In genomic region chr2:144659731-144660275, GRCh38 we compare ENCODE assay signal across 8 cellular contexts.
DNase-seq lines count a peak whose midpoint lies in the region; ATAC-seq lines count a peak whose summit lies in the region.

No MANE protein-coding gene starts in this region.

- H3K27ac Mint-ChIP-seq in T-cell = no peak overlapping the region
- peak overlapping the region; percentile 94 to 95 for H3K27ac Mint-ChIP-seq in effector memory CD8-positive, alpha-beta T cell
- no peak overlapping the region for H3K27ac Mint-ChIP-seq in activated naive CD4-positive, alpha-beta T cell treated with anti-CD3 and anti-CD28 coated beads, Interleukin-2, amount 10 ng/mL, durations not matched to agents 7 days and 5 days

- DNase-seq in T-cell (peak; percentile 1 to 80 (median 47)), amygdala (lab: John Stamatoyannopoulos, UW) (no peak)
- peak; percentile 64 to 73 (median 64) for DNase-seq in effector memory CD8-positive, alpha-beta T cell
- peak; percentile 11 to 40 for DNase-seq in stimulated activated CD4-positive, alpha-beta T cell treated with anti-CD3 and anti-CD28 coated beads, Interleukin-2, amount 100 ng/mL, for 24 hours
- DNase-seq in activated naive CD4-positive, alpha-beta T cell treated with anti-CD3 and anti-CD28 coated beads, Interleukin-2, amount 10 ng/mL, durations not matched to agents 7 days and 5 days = no peak

- H3K9me3 Mint-ChIP-seq in T-cell = no peaks in the 10 kb centered on the region
- no peaks in the 10 kb centered on the region for H3K9me3 Mint-ChIP-seq in effector memory CD8-positive, alpha-beta T cell
- no peaks in the 10 kb centered on the region for H3K9me3 Mint-ChIP-seq in activated naive CD4-positive, alpha-beta T cell treated with anti-CD3 and anti-CD28 coated beads, Interleukin-2, amount 10 ng/mL, durations not matched to agents 7 days and 5 days

- no peaks in the 10 kb centered on the region for H3K27me3 Mint-ChIP-seq in T-cell
- H3K27me3 Mint-ChIP-seq in effector memory CD8-positive, alpha-beta T cell = no peaks in the 10 kb centered on the region
- H3K27me3 Mint-ChIP-seq in activated naive CD4-positive, alpha-beta T cell treated with anti-CD3 and anti-CD28 coated beads, Interleukin-2, amount 10 ng/mL, durations not matched to agents 7 days and 5 days = no peaks in the 10 kb centered on the region

- peak; percentile 60 for ATAC-seq in GM19025 (IDR thresholded peaks at IDR 0.05; ENCODE audit: low read depth, unreplicated experiment)
- peak; percentile 56 to 95 (median 70) for ATAC-seq in T-cell (replicated peaks in 1 of 4)
- ATAC-seq in effector memory CD8-positive, alpha-beta T cell (replicated peaks) = peak; percentile 97
- no peak for ATAC-seq in GM21786 (IDR thresholded peaks at IDR 0.05; ENCODE audit: unreplicated experiment)
- no peak for ATAC-seq in HG02885 (IDR thresholded peaks at IDR 0.05; ENCODE audit: poor library complexity, unreplicated experiment)

- POLR2A ChIA-PET in T-cell (lab: Charles Lee) = interaction anchor here in 1 of 2 donors (0.8 kb wide), 1 partner anchor 11 kb away, joined by 3 read pairs; no protein-coding TSS in a partner anchor

- H3K4me3 Mint-ChIP-seq in T-cell = no peak overlapping the region
- H3K4me3 Mint-ChIP-seq in effector memory CD8-positive, alpha-beta T cell = peak overlapping the region; percentile 17 to 28
- no peak overlapping the region for H3K4me3 Mint-ChIP-seq in activated naive CD4-positive, alpha-beta T cell treated with anti-CD3 and anti-CD28 coated beads, Interleukin-2, amount 10 ng/mL, durations not matched to agents 7 days and 5 days

- CTCF ChIA-PET in T-cell (lab: Charles Lee) = no interaction called here
- CTCF ChIA-PET in activated naive CD4-positive, alpha-beta T cell treated with anti-CD3 and anti-CD28 coated beads, Interleukin-2, amount 10 ng/mL, durations not matched to agents 7 days and 5 days (lab: Charles Lee) = no interaction called here

- no peaks in the 10 kb centered on the region for H3K36me3 Mint-ChIP-seq in T-cell
- H3K36me3 Mint-ChIP-seq in effector memory CD8-positive, alpha-beta T cell (ENCODE audit: insufficient read depth) = no peaks in the 10 kb centered on the region
- no peaks in the 10 kb centered on the region for H3K36me3 Mint-ChIP-seq in activated naive CD4-positive, alpha-beta T cell treated with anti-CD3 and anti-CD28 coated beads, Interleukin-2, amount 10 ng/mL, durations not matched to agents 7 days and 5 days

- H3K4me1 Mint-ChIP-seq in T-cell = peaks cover 0 to 9% (median 0%) of the 10 kb centered on the region in 3 donors
- H3K4me1 Mint-ChIP-seq in effector memory CD8-positive, alpha-beta T cell (ENCODE audit: low read depth in 2 of 2) = peaks cover 8 to 15% of the 10 kb centered on the region in 2 donors
- H3K4me1 Mint-ChIP-seq in activated naive CD4-positive, alpha-beta T cell treated with anti-CD3 and anti-CD28 coated beads, Interleukin-2, amount 10 ng/mL, durations not matched to agents 7 days and 5 days = no peaks in the 10 kb centered on the region

Comparison
In these comparisons a context has a peak if more than half of its experiments do, and no peak if none do; other contexts are left out.
1. ATAC-seq: peak in GM19025 (single experiment), T-cell (4 of 4) and effector memory CD8-positive, alpha-beta T cell (single experiment); none in GM21786 (single experiment) and HG02885 (single experiment).
2. DNase-seq: peak in T-cell (34 of 34), effector memory CD8-positive, alpha-beta T cell (3 of 3) and stimulated activated CD4-positive, alpha-beta T cell treated with anti-CD3 and anti-CD28 coated beads, Interleukin-2, amount 100 ng/mL, for 24 hours (2 of 2); none in amygdala (0 of 56) and activated naive CD4-positive, alpha-beta T cell treated with anti-CD3 and anti-CD28 coated beads, Interleukin-2, amount 10 ng/mL, durations not matched to agents 7 days and 5 days (single experiment).
3. H3K27ac Mint-ChIP-seq: peak in effector memory CD8-positive, alpha-beta T cell (2 of 2); none in T-cell (0 of 2) and activated naive CD4-positive, alpha-beta T cell treated with anti-CD3 and anti-CD28 coated beads, Interleukin-2, amount 10 ng/mL, durations not matched to agents 7 days and 5 days (single experiment).
4. H3K4me3 Mint-ChIP-seq: peak in effector memory CD8-positive, alpha-beta T cell (2 of 2); none in T-cell (0 of 3) and activated naive CD4-positive, alpha-beta T cell treated with anti-CD3 and anti-CD28 coated beads, Interleukin-2, amount 10 ng/mL, durations not matched to agents 7 days and 5 days (single experiment).